In genomic region chr5:7628248-7628647, GRCh38 we compare ENCODE assay signal across 21 cellular contexts.
"Had no signal": no experiment of that assay in that cellular context is flagged by ENCODE, and none has a peak within 500 bp of the region (broad histone marks: within the 10 kb centered on the region; RNA-seq: fewer than 3 reads in every experiment).

No MANE protein-coding gene starts in this region.

- H3K9me3 ChIP-seq: MG63, SK-N-SH had no signal

- ATAC-seq: HepG2, T-cell had no signal

- DNase-seq: IMR-90, Karpas-422, KG1, MG63, NCI-H1092 treated with DMSO at 0.1 percent for 48 hours, NCI-H1436, NCI-H187, NCI-H2029, NCI-H2081 treated with DMSO at 0.1 percent for 48 hours, NCI-H2171 treated with DMSO at 0.1 percent for 48 hours, NCI-H345, NCI-H446 treated with DMSO at 0.1 percent for 48 hours, NCI-H524 treated with DMSO at 0.1 percent for 48 hours, NCI-H69, NCI-H774, Right ventricle myocardium superior, RPMI8226, SK-N-SH, SW 1271, T-cell had no signal

- H3K4me2 ChIP-seq: SK-N-SH had no signal

- H3K4me3 ChIP-seq: MG63 had no signal

- H3K9ac ChIP-seq: SK-N-SH had no signal

- H3K36me3 ChIP-seq: MG63 had no signal
